ENCODE assay signal across 17 cellular contexts in the genomic region with DNA sequence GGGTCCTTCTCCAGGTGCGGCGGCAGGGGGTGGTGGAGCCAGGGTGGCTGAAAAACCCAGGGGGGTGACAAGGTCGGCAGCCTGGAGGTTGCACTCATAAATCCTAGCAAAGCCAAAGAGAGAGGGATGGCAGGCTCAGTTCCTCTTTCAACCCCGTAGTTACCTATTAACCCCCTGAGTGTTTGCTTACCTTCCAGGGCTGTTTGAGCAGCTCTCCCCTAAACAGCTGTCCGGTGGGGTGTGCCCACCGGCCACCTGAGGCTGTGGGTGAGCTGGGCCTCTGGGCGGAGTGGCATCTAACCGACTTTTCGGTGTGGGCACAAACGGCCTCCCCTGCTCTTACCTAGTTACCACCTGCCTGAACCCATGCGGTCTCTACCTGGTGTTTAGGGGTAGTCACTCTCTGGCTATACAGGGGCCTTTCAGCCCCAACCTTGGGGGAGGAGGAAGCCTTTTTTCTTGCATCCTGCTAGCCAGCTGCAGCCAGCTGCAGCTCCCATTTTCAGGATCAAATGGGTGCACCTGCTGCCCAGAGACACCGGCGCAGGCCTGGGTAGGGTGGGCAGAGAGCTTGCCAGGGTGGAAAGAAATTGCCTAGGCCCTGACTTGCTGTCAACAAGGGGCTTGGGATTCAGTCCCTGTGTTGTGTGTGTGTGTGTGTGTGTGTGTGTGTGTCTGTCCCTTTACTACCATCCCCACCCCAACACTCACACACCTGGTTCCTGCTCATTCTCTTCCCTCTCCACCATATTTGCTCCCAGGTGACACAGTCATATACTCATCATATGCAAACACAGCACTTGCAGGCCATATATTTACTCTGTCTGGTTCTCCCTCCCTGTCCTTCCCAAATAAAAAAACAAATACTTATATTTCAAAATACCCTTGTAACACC. TPM values are rescaled to one million over a fixed set of nuclear protein-coding genes. Genes with fewer than 3 reads are reported as not detected.
DNase-seq lines count a peak whose midpoint lies in the region; ATAC-seq and TF ChIP-seq lines count a peak whose summit lies in the region.
"Had no signal": no experiment of that assay in that cellular context is flagged by ENCODE, and none has a peak within 500 bp of the region (broad histone marks: within the 10 kb centered on the region; RNA-seq: fewer than 3 reads in every experiment).

No MANE protein-coding gene starts in this region.

- H3K4me3 Mint-ChIP-seq in nephron = peak overlapping the region; percentile 83 to 88 (median 86)
- no peak overlapping the region for H3K4me3 Mint-ChIP-seq in mesothelial cell of epicardium

- H3K36me3 Mint-ChIP-seq in nephron (ENCODE audit: low read depth) = no peaks in the 10 kb centered on the region
- H3K36me3 Mint-ChIP-seq in mesothelial cell of epicardium = no peaks in the 10 kb centered on the region

- peaks cover 13% of the 10 kb centered on the region for H3K36me3 ChIP-seq in colonic mucosa
- H3K36me3 ChIP-seq: prostate gland had no signal

- H3K4me1 Mint-ChIP-seq in nephron (peaks cover 31% of the 10 kb centered on the region), mesothelial cell of epicardium (peaks cover 26% of the 10 kb centered on the region)

- H3K27ac Mint-ChIP-seq in nephron (no peak overlapping the region), mesothelial cell of epicardium (no peak overlapping the region)

- H3K4me3 ChIP-seq in colonic mucosa = peak overlapping the region; percentile 52
- H3K4me3 ChIP-seq: prostate gland had no signal

- TF ChIP-seq CTCF in colonic mucosa (IDR thresholded peaks at IDR 0.05) = no peak
- TF ChIP-seq CTCF in nephron (IDR thresholded peaks at IDR 0.05; ENCODE audit: unreplicated experiment in 3 of 3) = no peak
- no peak for TF ChIP-seq CTCF in mesothelial cell of epicardium (IDR thresholded peaks at IDR 0.05; ENCODE audit: unreplicated experiment)

- DNase-seq in COLO668 (lab: John Stamatoyannopoulos, UW; ENCODE audit: unreplicated experiment) (peak; percentile 88), HuH-7.5 (ENCODE audit: low spot score) (peak; percentile 82), colonic mucosa (peak; percentile 83), EL (no peak), mesothelial cell of epicardium (ENCODE audit: low spot score in 2 of 2, unreplicated experiment in 2 of 2) (no peak), HPDE6-E6E7 (ENCODE audit: extremely low spot score) (no peak)
- DNase-seq: activated gamma-delta T cell treated with Interleukin-2 at 50 U/mL for 16 hours; AML-193; dorsolateral prefrontal cortex; NCI-H1930; stimulated activated CD8-positive, alpha-beta memory T cell treated with anti-CD3 and anti-CD28 coated beads, Interleukin-4, amount 100 ng/mL, for 48 hours had no signal

- no peak for ATAC-seq in HG03432 (IDR thresholded peaks at IDR 0.05; ENCODE audit: unreplicated experiment)
- ATAC-seq: SK-N-SH treated with all-trans-retinoic acid at 6 μM for 48 hours had no signal

- peaks cover 9% of the 10 kb centered on the region for H3K4me1 ChIP-seq in colonic mucosa

- peak overlapping the region; percentile 71 for H3K27ac ChIP-seq in colonic mucosa
- H3K27ac ChIP-seq: prostate gland, VCaP had no signal

- H3K27me3 ChIP-seq in colonic mucosa = peaks cover 9% of the 10 kb centered on the region

- intact Hi-C loops in colonic mucosa (cut with DNase I) = no loop called here

- H3K27me3 Mint-ChIP-seq in nephron (ENCODE audit: low read depth) = peaks cover 74% of the 10 kb centered on the region
- peaks cover 56% of the 10 kb centered on the region for H3K27me3 Mint-ChIP-seq in mesothelial cell of epicardium (ENCODE audit: low read depth)

- peak overlapping the region in 1 of 2 donors; percentile 93 for H3K9ac ChIP-seq in colonic mucosa (ENCODE audit: low read depth in 2 of 2, low read length in 2 of 2)

- no peaks in the 10 kb centered on the region for H3K9me3 ChIP-seq in colonic mucosa
- H3K9me3 ChIP-seq: prostate gland had no signal

- no peaks in the 10 kb centered on the region for H3K9me3 Mint-ChIP-seq in nephron
- no peaks in the 10 kb centered on the region for H3K9me3 Mint-ChIP-seq in mesothelial cell of epicardium

RNA-seq across cellular contexts. Expression of a gene that starts 3.7 kb away (rescaled TPM):
- total RNA-seq in colonic mucosa (10 to 100 TPM; 18.5 to 21.6 TPM), mesothelial cell of epicardium (0.20 to 0.31 TPM (median 0.24 TPM) in 3 replicates)
- total RNA-seq: Daoy had no signal

RNA-seq across cellular contexts. Expression of a gene that starts 20.4 kb away (rescaled TPM):
- 10 to 100 TPM in 1 of 2 donors, 1 to 10 TPM in 1; 4.0 to 20.9 TPM for total RNA-seq in colonic mucosa
- total RNA-seq in mesothelial cell of epicardium = 2.7 to 3.2 TPM (median 3.1 TPM) in 3 replicates

RNA-seq across cellular contexts. Expression of a gene that starts 38.6 kb away (rescaled TPM):
- 10 to 100 TPM; 18.3 to 19.2 TPM for total RNA-seq in colonic mucosa
- 30.1 to 31.2 TPM (median 30.5 TPM) in 3 replicates for total RNA-seq in mesothelial cell of epicardium

RNA-seq across cellular contexts. Expression of a gene that starts 58.8 kb away (rescaled TPM):
- total RNA-seq in colonic mucosa = 10 to 100 TPM; 14.9 to 18.6 TPM
- total RNA-seq in mesothelial cell of epicardium = 3.4 to 4.4 TPM (median 3.4 TPM) in 3 replicates

Comparison
In these comparisons a context has a peak if more than half of its experiments do, and no peak if none do; other contexts are left out.
1. DNase-seq: peak in COLO668 (single experiment), HuH-7.5 (single experiment) and colonic mucosa (single experiment); none in EL (single experiment), mesothelial cell of epicardium (0 of 2) and HPDE6-E6E7 (single experiment).
2. RNA of a gene that starts 3.7 kb away (total RNA-seq): 18.5 to 21.6 TPM in colonic mucosa; 0.20 to 0.31 TPM in mesothelial cell of epicardium; every median in the first group is over 10 times any median in the second.